8 cellular contexts compared by ENCODE assay signal in genomic region chr2:74003494-74004211, GRCh38.
A peak's percentile ranks its signal among the peaks of the same experiment; 100 is the strongest.
DNase-seq lines count a peak whose midpoint lies in the region; ATAC-seq lines count a peak whose summit lies in the region.

No MANE protein-coding gene starts in this region.

- peaks cover 3% of the 10 kb centered on the region for H3K27me3 Mint-ChIP-seq in T-helper 1 cell treated with Interleukin-12 subunit alpha and Interleukin-12 subunit beta and Interleukin-4 antibody, amounts not matched to agents 30 μg/mL and 1 μg/mL, for 36 hours (ENCODE audit: low read depth)
- H3K27me3 Mint-ChIP-seq in stimulated activated naive B cell treated with anti-CD40 and anti-IgM and Interleukin-4, amounts not matched to agents 10 μg/mL and 1 μg/mL and 100 μg/mL, for 72 hours, result no peaks in the 10 kb centered on the region

- peaks cover 3% of the 10 kb centered on the region for H3K36me3 Mint-ChIP-seq in T-helper 1 cell treated with Interleukin-12 subunit alpha and Interleukin-12 subunit beta and Interleukin-4 antibody, amounts not matched to agents 30 μg/mL and 1 μg/mL, for 36 hours (ENCODE audit: low read depth)
- H3K36me3 Mint-ChIP-seq in stimulated activated naive B cell treated with anti-CD40 and anti-IgM and Interleukin-4, amounts not matched to agents 10 μg/mL and 1 μg/mL and 100 μg/mL, for 72 hours, result peaks cover 44 to 56% of the 10 kb centered on the region in 2 donors

- peak overlapping the region; percentile 44 for H3K4me3 Mint-ChIP-seq in T-helper 1 cell treated with Interleukin-12 subunit alpha and Interleukin-12 subunit beta and Interleukin-4 antibody, amounts not matched to agents 30 μg/mL and 1 μg/mL, for 36 hours
- peak overlapping the region; percentile 71 to 86 for H3K4me3 Mint-ChIP-seq in stimulated activated naive B cell treated with anti-CD40 and anti-IgM and Interleukin-4, amounts not matched to agents 10 μg/mL and 1 μg/mL and 100 μg/mL, for 72 hours

- peaks cover 35% of the 10 kb centered on the region for H3K4me1 Mint-ChIP-seq in T-helper 1 cell treated with Interleukin-12 subunit alpha and Interleukin-12 subunit beta and Interleukin-4 antibody, amounts not matched to agents 30 μg/mL and 1 μg/mL, for 36 hours (ENCODE audit: low read depth)
- peaks cover 62 to 90% of the 10 kb centered on the region in 2 donors for H3K4me1 Mint-ChIP-seq in stimulated activated naive B cell treated with anti-CD40 and anti-IgM and Interleukin-4, amounts not matched to agents 10 μg/mL and 1 μg/mL and 100 μg/mL, for 72 hours

- H3K27ac Mint-ChIP-seq in T-helper 1 cell treated with Interleukin-12 subunit alpha and Interleukin-12 subunit beta and Interleukin-4 antibody, amounts not matched to agents 30 μg/mL and 1 μg/mL, for 36 hours, result no peak overlapping the region
- H3K27ac Mint-ChIP-seq in stimulated activated naive B cell treated with anti-CD40 and anti-IgM and Interleukin-4, amounts not matched to agents 10 μg/mL and 1 μg/mL and 100 μg/mL, for 72 hours, result no peak overlapping the region

- no peak for ATAC-seq in stimulated activated naive B cell treated with anti-CD40 and anti-IgM and Interleukin-4, amounts not matched to agents 10 μg/mL and 1 μg/mL and 100 μg/mL, for 72 hours (replicated peaks)
- no peak for ATAC-seq in HG03439 (IDR thresholded peaks at IDR 0.05; ENCODE audit: unreplicated experiment)
- ATAC-seq in GM21528 (IDR thresholded peaks at IDR 0.05; ENCODE audit: low FRiP score, unreplicated experiment), result no peak

- intact Hi-C loops in head of caudate nucleus (cut with DNase I), result loop anchor here (5.0 to 10.0 kb wide), 2 partner anchors 76 to 91 kb away; partner anchors contain the start of gene DGUOK

- H3K9me3 Mint-ChIP-seq in T-helper 1 cell treated with Interleukin-12 subunit alpha and Interleukin-12 subunit beta and Interleukin-4 antibody, amounts not matched to agents 30 μg/mL and 1 μg/mL, for 36 hours, result no peaks in the 10 kb centered on the region
- H3K9me3 Mint-ChIP-seq in stimulated activated naive B cell treated with anti-CD40 and anti-IgM and Interleukin-4, amounts not matched to agents 10 μg/mL and 1 μg/mL and 100 μg/mL, for 72 hours, result no peaks in the 10 kb centered on the region

- no peak for DNase-seq in T-helper 1 cell
- peak; percentile 12 for DNase-seq in T1000 (lab: John Stamatoyannopoulos, UW)
- peak in 41 of 42 donors; percentile 59 to 96 (median 82) for DNase-seq in head of caudate nucleus
- DNase-seq in stimulated activated naive B cell treated with anti-CD40 and anti-IgM and Interleukin-4, amounts not matched to agents 10 μg/mL and 1 μg/mL and 100 μg/mL, for 72 hours, result no peak
- DNase-seq in GM19238 (ENCODE audit: insufficient read length, low spot score), result no peak

Comparison
In these comparisons a context has a peak if more than half of its experiments do, and no peak if none do; other contexts are left out.
1. DNase-seq: peak in T1000 (single experiment) and head of caudate nucleus (41 of 42); none in T-helper 1 cell (0 of 5), stimulated activated naive B cell treated with anti-CD40 and anti-IgM and Interleukin-4, amounts not matched to agents 10 μg/mL and 1 μg/mL and 100 μg/mL, for 72 hours (single experiment) and GM19238 (single experiment).